Comparison of ENCODE assay signal across 9 cellular contexts in genomic region chr1:111920221-111921024, GRCh38.
DNase-seq lines count a peak whose midpoint lies in the region; ATAC-seq and TF ChIP-seq lines count a peak whose summit lies in the region.
"Had no signal": no experiment of that assay in that cellular context is flagged by ENCODE, and none has a peak within 500 bp of the region (broad histone marks: within the 10 kb centered on the region; RNA-seq: fewer than 3 reads in every experiment).

No MANE protein-coding gene starts in this region.

- H3K36me3 Mint-ChIP-seq in osteocyte (ENCODE audit: unreplicated experiment) (no peaks in the 10 kb centered on the region), WTC11 (no peaks in the 10 kb centered on the region)

- peak; percentile 83 for DNase-seq in DMS153 treated with DMSO at 0.1 percent for 48 hours (lab: John Stamatoyannopoulos, UW; ENCODE audit: unreplicated experiment)
- peak; percentile 70 for DNase-seq in NCI-H2196 treated with DMSO at 0.1 percent for 48 hours (lab: John Stamatoyannopoulos, UW; ENCODE audit: unreplicated experiment)
- DNase-seq in epithelial cell of esophagus (ENCODE audit: low read depth): peak; percentile 79
- no peak for DNase-seq in osteocyte (ENCODE audit: extremely low spot score, unreplicated experiment)
- DNase-seq in NK-92 treated with Interleukin-12 subunit alpha and Interleukin-12 subunit beta, amount 100 ng/mL, for 24 hours (lab: John Stamatoyannopoulos, UW): no peak
- DNase-seq in WTC11 (ENCODE audit: low spot score): no peak
- no peak for DNase-seq in effector CD8-positive, alpha-beta T cell (lab: John Stamatoyannopoulos, UW)
- DNase-seq: activated T-cell treated with anti-CD3 and anti-CD28 coated beads, Interleukin-2, amount 50 U/mL, for 1 hour had no signal

- H3K4me3 Mint-ChIP-seq in osteocyte (ENCODE audit: unreplicated experiment) (no peak overlapping the region), WTC11 (no peak overlapping the region)

- ATAC-seq in HG03439 (IDR thresholded peaks at IDR 0.05; ENCODE audit: unreplicated experiment) (no peak), WTC11 (no peak)

- POLR2A ChIA-PET in WTC11 (lab: Charles Lee): no interaction called here

- H3K27me3 Mint-ChIP-seq in osteocyte (ENCODE audit: unreplicated experiment) (no peaks in the 10 kb centered on the region), WTC11 (ENCODE audit: low read depth) (no peaks in the 10 kb centered on the region)

- no peaks in the 10 kb centered on the region for H3K9me3 Mint-ChIP-seq in osteocyte (ENCODE audit: unreplicated experiment)
- no peaks in the 10 kb centered on the region for H3K9me3 Mint-ChIP-seq in WTC11

- CTCF ChIA-PET in WTC11 (lab: Charles Lee): no interaction called here

- peak overlapping the region; percentile 78 for H3K27ac Mint-ChIP-seq in osteocyte (ENCODE audit: unreplicated experiment)
- no peak overlapping the region for H3K27ac Mint-ChIP-seq in WTC11

- peaks cover 3% of the 10 kb centered on the region for H3K4me1 Mint-ChIP-seq in osteocyte (ENCODE audit: unreplicated experiment)
- peaks cover 3% of the 10 kb centered on the region for H3K4me1 Mint-ChIP-seq in WTC11

- H3K4me3 ChIP-seq in epithelial cell of esophagus (ENCODE audit: low read length): no peak overlapping the region

- TF ChIP-seq CTCF in epithelial cell of esophagus (IDR thresholded peaks at IDR 0.05; ENCODE audit: insufficient read depth, low read depth, low read length, missing control alignments) (no peak), osteocyte (IDR thresholded peaks at IDR 0.05) (no peak), WTC11 (IDR thresholded peaks at IDR 0.05) (no peak)

TF ChIP-seq in WTC11, 78 proteins besides CTCF, POLR2A, EP300 and RAD21:
- TF ChIP-seq NFYB (CRISPR knock-in tag; conservative IDR thresholded peaks at IDR 0.05; ENCODE audit: low read depth): no peak
- TF ChIP-seq NR1H2 (CRISPR knock-in tag; IDR thresholded peaks at IDR 0.05): no peak

Comparison
In these comparisons a context has a peak if more than half of its experiments do, and no peak if none do; other contexts are left out.
1. DNase-seq: peak in DMS153 treated with DMSO at 0.1 percent for 48 hours (single experiment), NCI-H2196 treated with DMSO at 0.1 percent for 48 hours (single experiment) and epithelial cell of esophagus (single experiment); none in osteocyte (single experiment), NK-92 treated with Interleukin-12 subunit alpha and Interleukin-12 subunit beta, amount 100 ng/mL, for 24 hours (single experiment), WTC11 (single experiment) and effector CD8-positive, alpha-beta T cell (single experiment).